16 cellular contexts compared by ENCODE assay signal in the genomic region with DNA sequence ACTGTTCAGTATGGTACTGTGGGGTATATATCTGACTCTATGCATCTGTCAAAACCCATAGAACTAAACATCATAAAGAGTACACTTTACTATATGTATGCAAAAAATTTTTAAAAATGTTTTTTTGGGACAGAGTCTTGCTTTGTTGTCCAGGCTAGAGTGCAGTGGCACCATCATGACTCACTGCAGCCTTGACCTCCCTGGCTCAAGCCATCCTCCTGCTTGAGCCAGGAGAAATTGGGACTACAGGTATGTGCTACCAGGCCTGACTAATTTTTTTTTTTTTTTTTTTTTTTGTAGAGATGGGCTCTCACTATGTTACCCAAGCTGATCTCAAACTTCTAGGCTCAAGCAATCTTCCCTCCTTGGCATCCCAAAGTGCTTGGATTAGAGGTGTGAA. TPM values are rescaled to one million over a fixed set of nuclear protein-coding genes. Genes with fewer than 3 reads are reported as not detected.
DNase-seq lines count a peak whose midpoint lies in the region; ATAC-seq, FAIRE-seq and TF ChIP-seq lines count a peak whose summit lies in the region.
"Had no signal": no experiment of that assay in that cellular context is flagged by ENCODE, and none has a peak within 500 bp of the region (broad histone marks: within the 10 kb centered on the region; RNA-seq: fewer than 3 reads in every experiment).

No MANE protein-coding gene starts in this region.

- H3K27me3 Mint-ChIP-seq in Calu3 (ENCODE audit: unreplicated experiment) (no peaks in the 10 kb centered on the region), HFFc6 (ENCODE audit: insufficient read depth) (no peaks in the 10 kb centered on the region), WTC11 (ENCODE audit: low read depth) (no peaks in the 10 kb centered on the region)
- H3K27me3 Mint-ChIP-seq: CD8-positive, alpha-beta memory T cell had no signal

- peaks cover 0 to 12% of the 10 kb centered on the region in 2 experiments; a peak in 3 of 5 replicates for H3K36me3 ChIP-seq in HepG2 (replicated peaks in 1 of 2; ENCODE audit: control insufficient read depth in 1 of 2, insufficient read depth in 2 of 2, low read length in 2 of 2)

- no peak for TF ChIP-seq RAD21 in HepG2 (CRISPR knock-in tag; IDR thresholded peaks at IDR 0.05)

- in situ Hi-C loops in HepG2 (cut with HindIII; ENCODE audit: extremely low pct_ligation_motif_present, low pct_unique_long_range_greater_than_20kb) = no loop called here

- H4K20me1 ChIP-seq in HepG2 (ENCODE audit: insufficient read depth, low read length) = no peaks in the 10 kb centered on the region; the same call in 1 of the 2 replicates

- TF ChIP-seq POLR2A in HepG2 (IDR thresholded peaks at IDR 0.05; ENCODE audit: insufficient read depth in 1 of 2, low read depth in 2 of 2, low read length in 2 of 2) = no peak

- CTCF ChIA-PET in Calu3 (lab: Charles Lee) (interaction anchor here (0.7 kb wide), 1 partner anchor 100 kb away, joined by 5 read pairs; no protein-coding TSS in a partner anchor), WTC11 (lab: Charles Lee) (interaction anchor here (1.1 to 1.2 kb wide), 2 partner anchors 31 to 48 kb away, joined by 5 read pairs; no protein-coding TSS in a partner anchor), HepG2 (lab: Yijun Ruan, JAX; ENCODE audit: low intra/inter-chr PET ratio, low total read pairs) (no interaction called here)

- no peaks in the 10 kb centered on the region for H3K9me3 ChIP-seq in HepG2 (ENCODE audit: low read length)
- H3K9me3 ChIP-seq: HAP-1 had no signal

- POLR2A ChIA-PET in WTC11 (lab: Charles Lee) (no interaction called here), HepG2 (lab: Yijun Ruan, JAX) (no interaction called here)

- no TSS peak for BruUV-seq in Calu3 (replicated peaks; lab: Mats Ljungman, UMichigan)
- no TSS peak for BruUV-seq in HepG2 (replicated peaks; lab: Mats Ljungman, UMichigan)

- ATAC-seq in WTC11 = no peak
- ATAC-seq in HepG2 = no peak

- H3K27me3 ChIP-seq in HepG2 (ENCODE audit: control insufficient read depth in 1 of 2, insufficient read depth in 2 of 2, low read length in 2 of 2) = no peaks in the 10 kb centered on the region
- H3K27me3 ChIP-seq: BLaER1 had no signal

- H2AFZ ChIP-seq in HepG2 (ENCODE audit: low read length) = no peak overlapping the region

- H3K4me3 Mint-ChIP-seq in Calu3 (ENCODE audit: low read depth, unreplicated experiment) (no peak overlapping the region), HFFc6 (no peak overlapping the region), WTC11 (no peak overlapping the region)

- TF ChIP-seq CTCF in Calu3 (IDR thresholded peaks at IDR 0.05; ENCODE audit: unreplicated experiment) (no peak), HFFc6 (IDR thresholded peaks at IDR 0.05) (no peak), WTC11 (IDR thresholded peaks at IDR 0.05) (no peak), HepG2 (CRISPR knock-in tag; IDR thresholded peaks at IDR 0.05) (no peak)

- intact Hi-C loops in Calu3 (cut with micrococcal nuclease; ENCODE audit: unreplicated experiment) (no loop called here), HepG2 (cut with micrococcal nuclease; ENCODE audit: unreplicated experiment) (no loop called here)

- peaks cover 60% of the 10 kb centered on the region for H3K79me2 ChIP-seq in HepG2 (ENCODE audit: insufficient read depth, low read length)

- no peak overlapping the region for H3K27ac ChIP-seq in HepG2 (ENCODE audit: extremely low read length, insufficient read depth, low read length)
- H3K27ac ChIP-seq: BLaER1 had no signal

- TF ChIP-seq EP300 in HepG2 (IDR thresholded peaks at IDR 0.05; ENCODE audit: low read depth in 2 of 2, low read length in 2 of 2) = no peak
- TF ChIP-seq EP300 in HepG2 (CRISPR knock-in tag; IDR thresholded peaks at IDR 0.05; ENCODE audit: borderline replicate concordance) = no peak

- peaks cover 26% of the 10 kb centered on the region for H3K4me1 ChIP-seq in HepG2 (ENCODE audit: insufficient read depth, low read length)

- H3K9ac ChIP-seq in HepG2 (ENCODE audit: insufficient read depth, low read depth, low read length) = no peak overlapping the region
- H3K9ac ChIP-seq: BLaER1 had no signal

- H3K36me3 Mint-ChIP-seq in Calu3 (ENCODE audit: insufficient read depth, unreplicated experiment) (peaks cover 7% of the 10 kb centered on the region), HFFc6 (ENCODE audit: low read depth) (peaks cover 12% of the 10 kb centered on the region; the same call in 1 of the 2 replicates), WTC11 (peaks cover 43% of the 10 kb centered on the region)

- no peaks in the 10 kb centered on the region for H3K9me3 Mint-ChIP-seq in Calu3 (ENCODE audit: low read depth, unreplicated experiment)
- H3K9me3 Mint-ChIP-seq in HFFc6 = no peaks in the 10 kb centered on the region
- peaks cover 19% of the 10 kb centered on the region for H3K9me3 Mint-ChIP-seq in WTC11
- H3K9me3 Mint-ChIP-seq: CD8-positive, alpha-beta memory T cell had no signal

- DNase-seq in Calu3 = no peak
- DNase-seq in HFFc6 = no peak
- DNase-seq in WTC11 (ENCODE audit: low spot score) = no peak
- DNase-seq in HepG2 (ENCODE audit: low spot score) = no peak
- DNase-seq in COLO829 (ENCODE audit: low spot score) = no peak
- no peak for DNase-seq in RPMI8226
- no peak for DNase-seq in NCI-H187 (lab: John Stamatoyannopoulos, UW)
- DNase-seq in NCI-H526 (lab: John Stamatoyannopoulos, UW) = no peak
- DNase-seq: 8988T; AML-193; CD8-positive, alpha-beta memory T cell; DMS 273 treated with DMSO at 0.1 percent for 48 hours; IMR-90 had no signal

- peaks cover 16% of the 10 kb centered on the region for H3K4me1 Mint-ChIP-seq in Calu3 (ENCODE audit: low read depth, unreplicated experiment)
- peaks cover 32% of the 10 kb centered on the region for H3K4me1 Mint-ChIP-seq in HFFc6 (ENCODE audit: low read depth)
- H3K4me1 Mint-ChIP-seq in WTC11 = peaks cover 8% of the 10 kb centered on the region

- FAIRE-seq in HepG2 (lab: Jason Lieb, UNC) = no peak
- FAIRE-seq: H1 had no signal

- peak overlapping the region; percentile 33 for H3K27ac Mint-ChIP-seq in Calu3 (ENCODE audit: unreplicated experiment)
- H3K27ac Mint-ChIP-seq in HFFc6 = peak overlapping the region; percentile 19; the same call in 1 of the 2 replicates
- H3K27ac Mint-ChIP-seq in WTC11 = peak overlapping the region; percentile 66; the same call in 1 of the 2 replicates

- H3K4me2 ChIP-seq in HepG2 (ENCODE audit: low read depth, low read length) = no peak overlapping the region
- H3K4me2 ChIP-seq: BLaER1 had no signal

- H3K4me3 ChIP-seq in HepG2 (replicated peaks in 1 of 3; ENCODE audit: insufficient read depth in 1 of 3, low read depth in 2 of 3, low read length in 3 of 3) = no peak overlapping the region
- H3K4me3 ChIP-seq: BLaER1, HAP-1 had no signal

RNA-seq across cellular contexts. Expression of a gene that starts 11.5 kb away (rescaled TPM):
- total RNA-seq in Calu3 (2022) (17.6 and 21.8 TPM in 2 replicates), WTC11 (2021) (26.3 to 31.4 TPM (median 27.3 TPM) in 3 replicates), HepG2 (2016; rRNA removed; fragmentation: Illumina TruSeq; extraction: Trizol) (20.4 and 20.7 TPM in 2 replicates)
- 10 to 100 TPM; 12.8 to 19.1 (median 15.1) TPM for total RNA-seq in HFFc6 (2021; fragmentation: NEBNext Ultra II Directional; extraction: Animal tissue kit (Norgen Biotek cat#: 25700))
- total RNA-seq in HepG2 (2016; cell fraction: cytosol; rRNA removed; fragmentation: Illumina TruSeq; extraction: Trizol; ENCODE audit: low read depth) = 6.6 and 8.1 TPM in 2 replicates
- total RNA-seq in HepG2 (2016; cell fraction: insoluble cytoplasmic fraction; rRNA removed; fragmentation: Illumina TruSeq; extraction: Trizol) = 20.6 and 21.7 TPM in 2 replicates
- total RNA-seq in HepG2 (2016; cell fraction: membrane; rRNA removed; fragmentation: Illumina TruSeq; extraction: Trizol) = 11.4 and 13.2 TPM in 2 replicates
- 24.7 and 29.2 TPM in 2 replicates for total RNA-seq in HepG2 (2016; cell fraction: nucleus; rRNA removed; fragmentation: Illumina TruSeq; extraction: Trizol)
- 11.5 and 13.4 TPM in 2 replicates for polyA plus RNA-seq in HepG2 (2011; rRNA removed)
- 6.3 and 6.6 TPM in 2 replicates for polyA plus RNA-seq in HepG2 (2011; cell fraction: cytosol; rRNA removed)
- 11.5 and 15.4 TPM in 2 replicates for polyA plus RNA-seq in HepG2 (2011; cell fraction: nucleus; rRNA removed)
- 10.4 and 13.0 TPM in 2 replicates for polyA plus RNA-seq in HepG2 (2012)
- 2.8 and 4.0 TPM in 2 replicates for polyA plus RNA-seq in HepG2 (2016; cell fraction: cytosol; fragmentation: Illumina TruSeq; extraction: Trizol; ENCODE audit: low read depth)
- polyA plus RNA-seq in HepG2 (2016; cell fraction: insoluble cytoplasmic fraction; fragmentation: Illumina TruSeq; extraction: Trizol; ENCODE audit: low read depth) = 13.4 and 19.6 TPM in 2 replicates
- 5.7 and 6.6 TPM in 2 replicates for polyA plus RNA-seq in HepG2 (2016; cell fraction: membrane; fragmentation: Illumina TruSeq; extraction: Trizol; ENCODE audit: low read depth)
- 46.0 and 50.5 TPM in 2 replicates for polyA plus RNA-seq in HepG2 (2016; cell fraction: nucleus; fragmentation: Illumina TruSeq; extraction: Trizol; ENCODE audit: insufficient read depth, low read depth)
- polyA minus RNA-seq in HepG2 (2011; rRNA and poly(A)+ RNA removed; ENCODE audit: low replicate concordance) = 11.6 and 20.1 TPM in 2 replicates
- 5.3 and 8.4 TPM in 2 replicates for polyA minus RNA-seq in HepG2 (2011; cell fraction: cytosol; rRNA and poly(A)+ RNA removed)
- 22.4 and 32.9 TPM in 2 replicates for polyA minus RNA-seq in HepG2 (2011; cell fraction: nucleus; rRNA and poly(A)+ RNA removed)

RNA-seq across cellular contexts. Expression of a gene that starts 29.9 kb away (rescaled TPM):
- 0.59 and 0.78 TPM in 2 replicates for total RNA-seq in Calu3 (2022)
- under 1 TPM; 0.17 to 0.52 (median 0.21) TPM for total RNA-seq in HFFc6 (2021; fragmentation: NEBNext Ultra II Directional; extraction: Animal tissue kit (Norgen Biotek cat#: 25700))
- 31.0 to 32.6 TPM (median 32.2 TPM) in 3 replicates for total RNA-seq in WTC11 (2021)
- total RNA-seq in HepG2 (2016; rRNA removed; fragmentation: Illumina TruSeq; extraction: Trizol) = 0.31 and 0.42 TPM in 2 replicates
- total RNA-seq in HepG2 (2016; cell fraction: cytosol; rRNA removed; fragmentation: Illumina TruSeq; extraction: Trizol; ENCODE audit: low read depth) = 0.20 and 0.26 TPM in 2 replicates
- total RNA-seq in HepG2 (2016; cell fraction: insoluble cytoplasmic fraction; rRNA removed; fragmentation: Illumina TruSeq; extraction: Trizol) = 0.15 and 0.30 TPM in 2 replicates
- 0.28 and 0.34 TPM in 2 replicates for total RNA-seq in HepG2 (2016; cell fraction: membrane; rRNA removed; fragmentation: Illumina TruSeq; extraction: Trizol)
- total RNA-seq in HepG2 (2016; cell fraction: nucleus; rRNA removed; fragmentation: Illumina TruSeq; extraction: Trizol) = 0.38 and 0.62 TPM in 2 replicates
- 1.7 and 2.1 TPM in 2 replicates for polyA plus RNA-seq in HepG2 (2011; rRNA removed)
- 1.7 and 2.2 TPM in 2 replicates for polyA plus RNA-seq in HepG2 (2011; cell fraction: cytosol; rRNA removed)
- 0.77 and 1.6 TPM in 2 replicates for polyA plus RNA-seq in HepG2 (2011; cell fraction: nucleus; rRNA removed)
- 4.1 and 5.6 TPM in 2 replicates for polyA plus RNA-seq in HepG2 (2012)
- 0.14 and 0.15 TPM in 2 replicates for polyA plus RNA-seq in HepG2 (2016; cell fraction: cytosol; fragmentation: Illumina TruSeq; extraction: Trizol; ENCODE audit: low read depth)
- 0.21 and 0.37 TPM in 2 replicates for polyA plus RNA-seq in HepG2 (2016; cell fraction: insoluble cytoplasmic fraction; fragmentation: Illumina TruSeq; extraction: Trizol; ENCODE audit: low read depth)
- 0.28 and 0.40 TPM in 2 replicates for polyA plus RNA-seq in HepG2 (2016; cell fraction: membrane; fragmentation: Illumina TruSeq; extraction: Trizol; ENCODE audit: low read depth)
- 0.29 and 0.42 TPM in 2 replicates for polyA plus RNA-seq in HepG2 (2016; cell fraction: nucleus; fragmentation: Illumina TruSeq; extraction: Trizol; ENCODE audit: insufficient read depth, low read depth)
- 2.5 and 7.8 TPM in 2 replicates for polyA minus RNA-seq in HepG2 (2011; rRNA and poly(A)+ RNA removed; ENCODE audit: low replicate concordance)
- 0.79 and 1.5 TPM in 2 replicates for polyA minus RNA-seq in HepG2 (2011; cell fraction: cytosol; rRNA and poly(A)+ RNA removed)
- 1.3 and 3.1 TPM in 2 replicates for polyA minus RNA-seq in HepG2 (2011; cell fraction: nucleus; rRNA and poly(A)+ RNA removed)
- polyA plus RNA-seq: CD8-positive, alpha-beta memory T cell had no signal

Comparison
In these comparisons a context has a peak if more than half of its experiments do, and no peak if none do; other contexts are left out.
1. RNA of a gene that starts 29.9 kb away (total RNA-seq): 31.0 to 32.6 TPM in WTC11; 0.59 to 0.78 TPM in Calu3, 0.15 to 0.62 TPM in HepG2 and 0.17 to 0.52 TPM in HFFc6; every median in the first group is over 10 times any median in the second.
2. Peak in every context shown above with its lines, with median percentiles within 50 percentile points of each other: H3K27ac Mint-ChIP-seq.